In the genomic region with DNA sequence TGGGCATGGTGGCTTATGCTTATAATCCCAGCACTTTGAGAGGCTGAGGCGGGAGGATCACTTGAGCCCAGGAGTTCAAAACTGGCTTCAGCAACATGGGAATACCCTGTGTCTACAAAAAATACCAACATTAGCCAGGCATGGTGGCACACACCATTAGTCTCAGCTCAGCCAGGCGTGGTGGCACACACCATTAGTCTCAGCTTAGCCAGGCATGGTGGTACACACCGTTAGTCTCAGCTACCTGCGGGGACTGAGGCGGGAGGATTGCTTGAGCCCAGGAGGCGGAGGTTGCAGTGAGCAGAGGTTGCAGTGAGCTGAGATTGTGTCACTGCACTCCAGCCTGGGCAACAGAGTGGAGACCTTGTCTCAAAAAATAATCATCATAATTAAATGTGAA, we compare ENCODE assay signal across 21 cellular contexts. TPM values are rescaled to one million over a fixed set of nuclear protein-coding genes. Genes with fewer than 3 reads are reported as not detected.
A peak's percentile ranks its signal among the peaks of the same experiment; 100 is the strongest.
DNase-seq lines count a peak whose midpoint lies in the region; ATAC-seq and TF ChIP-seq lines count a peak whose summit lies in the region.
"Had no signal": no experiment of that assay in that cellular context is flagged by ENCODE, and none has a peak within 500 bp of the region (broad histone marks: within the 10 kb centered on the region; RNA-seq: fewer than 3 reads in every experiment).

No MANE protein-coding gene starts in this region.

- TF ChIP-seq CTCF in spleen (IDR thresholded peaks at IDR 0.05 in 8 of 11, conservative IDR thresholded peaks at IDR 0.05 in 3 of 11): no peak
- no peak for TF ChIP-seq CTCF in GM23338 (conservative IDR thresholded peaks at IDR 0.05; ENCODE audit: low read depth in 2 of 2)

- no peak overlapping the region for H3K4me3 Mint-ChIP-seq in GM23338
- H3K4me3 Mint-ChIP-seq: B cell; CD4-positive, alpha-beta T cell; HFFc6; IgD-negative memory B cell had no signal

- H3F3A ChIP-seq in GM23338 (replicated peaks; ENCODE audit: low read depth): 0 out of 2 replicates have a peak, but pooled peaks cover 4% of the 10 kb centered on the region

- no peak overlapping the region for H3K27ac Mint-ChIP-seq in GM23338
- H3K27ac Mint-ChIP-seq: B cell; CD4-positive, alpha-beta T cell; HFFc6 had no signal

- peak overlapping the region; percentile 62 for H3K4me2 ChIP-seq in BLaER1
- H3K4me2 ChIP-seq in GM23338: no peak overlapping the region

- no peaks in the 10 kb centered on the region for H4K20me1 ChIP-seq in BLaER1
- no peaks in the 10 kb centered on the region for H4K20me1 ChIP-seq in GM23338 (replicated peaks; ENCODE audit: insufficient read depth)

- H3K9me3 ChIP-seq in BLaER1 (peaks cover 10% of the 10 kb centered on the region), spleen (peaks cover 0 to 5% (median 0%) of the 10 kb centered on the region in 8 donors)

- H3K9me3 Mint-ChIP-seq in GM23338: no peaks in the 10 kb centered on the region
- H3K9me3 Mint-ChIP-seq: CD4-positive, alpha-beta T cell; HFFc6; IgD-negative memory B cell had no signal

- H3K9me2 ChIP-seq in GM23338 (ENCODE audit: insufficient read depth): no peaks in the 10 kb centered on the region

- peaks cover 16% of the 10 kb centered on the region for H3K4me1 Mint-ChIP-seq in GM23338

- peaks cover 43% of the 10 kb centered on the region for H3K4me1 ChIP-seq in BLaER1
- peaks cover 3 to 39% (median 14%) of the 10 kb centered on the region in 6 donors for H3K4me1 ChIP-seq in spleen
- peaks cover 7% of the 10 kb centered on the region; the same call in 1 of the 2 replicates for H3K4me1 ChIP-seq in GM23338 (ENCODE audit: insufficient read depth)

- H3K27me3 ChIP-seq in BLaER1: no peaks in the 10 kb centered on the region
- H3K27me3 ChIP-seq in spleen (replicated peaks in 1 of 7): no peaks in the 10 kb centered on the region
- H3K27me3 ChIP-seq in GM23338 (ENCODE audit: insufficient read depth): no peaks in the 10 kb centered on the region

- ATAC-seq in GM19397 (IDR thresholded peaks at IDR 0.05; ENCODE audit: unreplicated experiment) (peak; percentile 59), GM23338 (no peak), HG03039 (IDR thresholded peaks at IDR 0.05; ENCODE audit: unreplicated experiment) (no peak)
- ATAC-seq: HCT116, HepG2 had no signal

- H3K27ac ChIP-seq in BLaER1 (no peak overlapping the region), spleen (no peak overlapping the region), GM23338 (ENCODE audit: low read depth) (no peak overlapping the region)
- H3K27ac ChIP-seq: C4-2B had no signal

- no peak for TF ChIP-seq POLR2A in spleen (IDR thresholded peaks at IDR 0.05)

- H3K27me3 Mint-ChIP-seq in GM23338 (ENCODE audit: insufficient read depth, low read depth, poor library complexity): peaks cover 2% of the 10 kb centered on the region
- H3K27me3 Mint-ChIP-seq: B cell; CD4-positive, alpha-beta T cell; IgD-negative memory B cell had no signal

- no peak overlapping the region for H2AFZ ChIP-seq in GM23338

- peaks cover 3% of the 10 kb centered on the region; the same call in 1 of the 3 replicates for H3K36me3 Mint-ChIP-seq in GM23338 (ENCODE audit: low read depth)

- H3K4me3 ChIP-seq in BLaER1: no peak overlapping the region
- H3K4me3 ChIP-seq in spleen: no peak overlapping the region
- H3K4me3 ChIP-seq in GM23338: no peak overlapping the region

- peaks cover 38% of the 10 kb centered on the region for H3K36me3 ChIP-seq in BLaER1
- peaks cover 0 to 55% (median 17%) of the 10 kb centered on the region in 6 donors for H3K36me3 ChIP-seq in spleen
- no peaks in the 10 kb centered on the region for H3K36me3 ChIP-seq in GM23338 (ENCODE audit: insufficient read depth)

- H3K79me2 ChIP-seq in GM23338 (replicated peaks; ENCODE audit: insufficient read depth): no peaks in the 10 kb centered on the region

- no peak overlapping the region for H3K9ac ChIP-seq in BLaER1

- WGBS in spleen, 5 donors: 63 to 85% (median 83%) methylated on average over 6 of the region's 6 CpGs

- DNase-seq in kidney tubule cell (ENCODE audit: low spot score) (peak; percentile 62), spleen (peak; percentile 32), GM23338 (ENCODE audit: low spot score) (no peak), superior temporal gyrus (ENCODE audit: extremely low spot score) (no peak)
- DNase-seq: 8988T; CD4-positive, alpha-beta T cell; DMS153; DMS79 treated with DMSO at 0.1 percent for 48 hours; GF-D8; GOT3; H7; HFFc6; KBM-7 had no signal

- intact Hi-C loops in spleen (cut with DNase I; ENCODE audit: low total_unique reads): no loop called here

TF ChIP-seq in GM23338, 12 proteins besides CTCF, POLR2A, EP300 and RAD21:
- no peak for TF ChIP-seq NANOG (IDR thresholded peaks at IDR 0.05; ENCODE audit: borderline replicate concordance)
- TF ChIP-seq ZNF114 (CRISPR knock-in tag; IDR thresholded peaks at IDR 0.05): no peak

RNA-seq across cellular contexts. Expression of gene LRRC27, which starts 9.0 kb away (rescaled TPM):
- 10 to 100 TPM; 11.9 to 29.9 (median 19.4) TPM for total RNA-seq in spleen
- polyA plus RNA-seq in spleen: 10 to 100 TPM in 1 of 3 donors, 1 to 10 TPM in 2; 6.1 to 13.0 (median 8.5) TPM
- 3.1 and 3.5 TPM in 2 replicates for total RNA-seq in GM23338 (2014; rRNA removed; shearing (Covaris generic))
- polyA plus RNA-seq in GM23338 (2016; fragmentation: Nextera tagmentation; extraction: Ambion mirVana): 2.2 and 2.9 TPM in 2 replicates

RNA-seq across cellular contexts. Expression of gene STK32C, which starts 33.3 kb away (rescaled TPM):
- 10 to 100 TPM in 6 of 7 donors, 1 to 10 TPM in 1; 9.6 to 27.8 (median 15.4) TPM for total RNA-seq in spleen
- polyA plus RNA-seq in spleen (10 to 100 TPM; 13.2 to 23.8 (median 16.0) TPM), GM23338 (2016; fragmentation: Nextera tagmentation; extraction: Ambion mirVana) (20.5 and 24.1 TPM in 2 replicates)
- 8.0 and 10.2 TPM in 2 replicates for total RNA-seq in GM23338 (2014; rRNA removed; shearing (Covaris generic))

RNA-seq across cellular contexts. Expression of gene PWWP2B, which starts 56.0 kb away (rescaled TPM):
- total RNA-seq in spleen: 10 to 100 TPM; 24.8 to 41.7 (median 28.1) TPM
- polyA plus RNA-seq in spleen: 10 to 100 TPM; 22.5 to 50.0 (median 27.8) TPM
- total RNA-seq in GM23338 (2014; rRNA removed; shearing (Covaris generic)): 8.6 and 12.8 TPM in 2 replicates
- 2.2 and 2.3 TPM in 2 replicates for polyA plus RNA-seq in GM23338 (2016; fragmentation: Nextera tagmentation; extraction: Ambion mirVana)

Comparison
In these comparisons a context has a peak if more than half of its experiments do, and no peak if none do; other contexts are left out.
1. DNase-seq: peak in kidney tubule cell (single experiment) and spleen (single experiment); none in GM23338 (single experiment) and superior temporal gyrus (single experiment).